In the genomic region with DNA sequence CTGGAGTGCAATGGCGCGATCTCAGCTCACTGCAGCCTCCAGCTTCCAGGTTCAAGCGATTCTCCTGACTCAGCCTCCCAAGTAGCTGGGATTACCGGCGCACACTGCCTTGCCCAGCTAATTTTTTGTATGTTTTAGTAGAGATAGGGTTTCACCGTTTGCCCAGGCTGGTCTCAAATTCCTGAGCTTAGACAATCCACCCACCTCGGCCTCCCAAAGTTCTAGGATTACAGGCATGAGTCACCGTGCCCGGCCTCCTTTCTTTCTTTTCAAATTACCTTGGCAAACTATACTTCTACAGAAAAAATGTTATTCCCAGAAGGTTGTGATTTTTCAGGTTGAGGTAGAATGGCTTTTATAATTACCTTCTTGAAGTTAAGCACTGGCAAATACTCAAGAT, we compare ENCODE assay signal across 16 cellular contexts.
DNase-seq lines count a peak whose midpoint lies in the region; ATAC-seq and TF ChIP-seq lines count a peak whose summit lies in the region.
"Had no signal": no experiment of that assay in that cellular context is flagged by ENCODE, and none has a peak within 500 bp of the region (broad histone marks: within the 10 kb centered on the region; RNA-seq: fewer than 3 reads in every experiment).

No MANE protein-coding gene starts in this region.

- peaks cover 11% of the 10 kb centered on the region for H3K4me1 ChIP-seq in RWPE2 (ENCODE audit: insufficient read depth, poor library complexity, severe bottlenecking)
- H3K4me1 ChIP-seq: BLaER1 treated with 17β-estradiol and CSF1 and Interleukin-3, amounts not matched to agents 10 nM and 100 nM; HAP-1; Peyer's patch had no signal

- no peak overlapping the region for H3K27ac Mint-ChIP-seq in Calu3 (ENCODE audit: unreplicated experiment)

- DNase-seq in Calu3: peak; percentile 1
- DNase-seq in RWPE2 (ENCODE audit: low spot score): peak; percentile 39
- DNase-seq in epithelial cell of esophagus (ENCODE audit: low read depth): peak; percentile 65
- no peak for DNase-seq in midbrain (lab: John Stamatoyannopoulos, UW)
- no peak for DNase-seq in NCI-H526 (lab: John Stamatoyannopoulos, UW)
- DNase-seq in amygdala (lab: John Stamatoyannopoulos, UW): no peak
- DNase-seq: DMS 273 treated with DMSO at 0.1 percent for 48 hours, NCI-H1436 treated with DMSO at 0.1 percent for 48 hours, NCI-H2081, NCI-H510A treated with DMSO at 0.1 percent for 48 hours, Peyer's patch, SHP77 treated with DMSO at 0.1 percent for 48 hours had no signal

- no TSS peak for BruUV-seq in Calu3 (replicated peaks; lab: Mats Ljungman, UMichigan)

- TF ChIP-seq RAD21 in Ishikawa (IDR thresholded peaks at IDR 0.05; ENCODE audit: low read depth): no peak

- H3K4me3 ChIP-seq in RWPE2 (ENCODE audit: severe bottlenecking) (no peak overlapping the region), epithelial cell of esophagus (ENCODE audit: low read length) (no peak overlapping the region)
- H3K4me3 ChIP-seq: BLaER1 treated with 17β-estradiol and CSF1 and Interleukin-3, amounts not matched to agents 10 nM and 100 nM; HAP-1; Peyer's patch had no signal

- CTCF ChIA-PET in Calu3 (lab: Charles Lee): no interaction called here

- H3K4me1 Mint-ChIP-seq in Calu3 (ENCODE audit: low read depth, unreplicated experiment): no peaks in the 10 kb centered on the region

- H3K9me3 ChIP-seq in RWPE2 (ENCODE audit: severe bottlenecking): no peaks in the 10 kb centered on the region
- H3K9me3 ChIP-seq: HAP-1, Peyer's patch had no signal

- TF ChIP-seq EP300 in Ishikawa (IDR thresholded peaks at IDR 0.05; ENCODE audit: borderline replicate concordance): peak; percentile 36; the same call in 1 of the 2 replicates

- ATAC-seq in RWPE2 (ENCODE audit: low read depth) (peak; percentile 78), GM18868 (IDR thresholded peaks at IDR 0.05; ENCODE audit: unreplicated experiment) (no peak)

- H3K9me3 Mint-ChIP-seq in Calu3 (ENCODE audit: low read depth, unreplicated experiment): peaks cover 2% of the 10 kb centered on the region

- H3K27me3 Mint-ChIP-seq in Calu3 (ENCODE audit: unreplicated experiment): peaks cover 76% of the 10 kb centered on the region

- intact Hi-C loops in Calu3 (cut with micrococcal nuclease; ENCODE audit: unreplicated experiment): no loop called here

- peak overlapping the region; percentile 7 for H3K27ac ChIP-seq in RWPE2 (ENCODE audit: poor library complexity, severe bottlenecking)
- H3K27ac ChIP-seq: BLaER1 treated with 17β-estradiol and CSF1 and Interleukin-3, amounts not matched to agents 10 nM and 100 nM; Peyer's patch had no signal

- no peaks in the 10 kb centered on the region for H3K27me3 ChIP-seq in RWPE2 (ENCODE audit: insufficient read depth, poor library complexity, severe bottlenecking)
- H3K27me3 ChIP-seq: Peyer's patch had no signal

- H3K36me3 ChIP-seq in RWPE2 (ENCODE audit: low read depth): no peaks in the 10 kb centered on the region
- H3K36me3 ChIP-seq: BLaER1 treated with 17β-estradiol and CSF1 and Interleukin-3, amounts not matched to agents 10 nM and 100 nM; HAP-1; Peyer's patch had no signal

- TF ChIP-seq CTCF in Calu3 (IDR thresholded peaks at IDR 0.05; ENCODE audit: unreplicated experiment) (no peak), RWPE2 (IDR thresholded peaks at IDR 0.05; ENCODE audit: poor library complexity, severe bottlenecking) (no peak), epithelial cell of esophagus (IDR thresholded peaks at IDR 0.05; ENCODE audit: insufficient read depth, low read depth, low read length, missing control alignments) (no peak)

- no peaks in the 10 kb centered on the region for H3K36me3 Mint-ChIP-seq in Calu3 (ENCODE audit: insufficient read depth, unreplicated experiment)

- H3K4me3 Mint-ChIP-seq in Calu3 (ENCODE audit: low read depth, unreplicated experiment): no peak overlapping the region

TF ChIP-seq in Ishikawa, 13 proteins besides CTCF, POLR2A, EP300 and RAD21:
- TF ChIP-seq EGR1 (IDR thresholded peaks at IDR 0.05) (no peak), NFIC (IDR thresholded peaks at IDR 0.05) (0 out of 2 replicates have a peak, but pooled peaks have one; percentile 10), TEAD4 (IDR thresholded peaks at IDR 0.05) (0 out of 2 replicates have a peak, but pooled peaks have one; percentile 43)

Comparison
In these comparisons a context has a peak if more than half of its experiments do, and no peak if none do; other contexts are left out.
1. DNase-seq: peak in Calu3 (single experiment), RWPE2 (single experiment) and epithelial cell of esophagus (single experiment); none in midbrain (single experiment), NCI-H526 (0 of 2) and amygdala (0 of 56).